1 cellular context compared by ENCODE assay signal in genomic region chr16:84014570-84015327, GRCh38.
TF ChIP-seq lines count a peak whose summit lies in the region.

No MANE protein-coding gene starts in this region.

TF ChIP-seq in HepG2, 621 proteins besides CTCF, POLR2A, EP300 and RAD21:
- TF ChIP-seq ZNF605 (CRISPR knock-in tag; IDR thresholded peaks at IDR 0.05) (0 out of 2 replicates have a peak, but pooled peaks have one; percentile 30), ZNF687 (CRISPR knock-in tag; IDR thresholded peaks at IDR 0.05) (0 out of 2 replicates have a peak, but pooled peaks have one; percentile 3), ZNF619 (CRISPR knock-in tag; IDR thresholded peaks at IDR 0.05) (peak; percentile 39; the same call in 1 of the 2 replicates), GPN1 (CRISPR knock-in tag; IDR thresholded peaks at IDR 0.05; ENCODE audit: borderline replicate concordance) (no peak), FOXK2 (IDR thresholded peaks at IDR 0.05) (no peak), TRAFD1 (CRISPR knock-in tag; IDR thresholded peaks at IDR 0.05; ENCODE audit: borderline replicate concordance) (no peak), PHF21A (CRISPR knock-in tag; IDR thresholded peaks at IDR 0.05) (no peak)
